In genomic region chr12:87428701-87429277, GRCh38 we compare ENCODE assay signal across 17 cellular contexts.
A peak's percentile ranks its signal among the peaks of the same experiment; 100 is the strongest.
DNase-seq lines count a peak whose midpoint lies in the region; ATAC-seq and TF ChIP-seq lines count a peak whose summit lies in the region.
"Had no signal": no experiment of that assay in that cellular context is flagged by ENCODE, and none has a peak within 500 bp of the region (broad histone marks: within the 10 kb centered on the region; RNA-seq: fewer than 3 reads in every experiment).

No MANE protein-coding gene starts in this region.

- H3K14ac ChIP-seq in IMR-90 (replicated peaks; ENCODE audit: low read depth, low read length): no peak overlapping the region

- H3K4me2 ChIP-seq in IMR-90 (ENCODE audit: low read depth, low read length) (no peak overlapping the region), smooth muscle cell (no peak overlapping the region)
- H3K4me2 ChIP-seq: BLaER1 treated with 17β-estradiol and CSF1 and Interleukin-3, amounts not matched to agents 10 nM and 100 nM had no signal

- no peak overlapping the region for H3K9ac ChIP-seq in IMR-90 (ENCODE audit: low read depth, low read length)
- no peak overlapping the region for H3K9ac ChIP-seq in smooth muscle cell (ENCODE audit: low read depth)
- H3K9ac ChIP-seq: BLaER1 treated with 17β-estradiol and CSF1 and Interleukin-3, amounts not matched to agents 10 nM and 100 nM had no signal

- H3K36me3 ChIP-seq in IMR-90 (ENCODE audit: control insufficient read depth, insufficient read depth, low read length): no peaks in the 10 kb centered on the region
- H3K36me3 ChIP-seq in smooth muscle cell (ENCODE audit: low read depth): no peaks in the 10 kb centered on the region
- H3K36me3 ChIP-seq: BLaER1 treated with 17β-estradiol and CSF1 and Interleukin-3, amounts not matched to agents 10 nM and 100 nM; right lobe of liver; uterus had no signal

- dilution Hi-C loops in IMR-90 (cut with HindIII; ENCODE audit: low sequenced_read_pairs, unreplicated experiment): no loop called here

- H3K79me2 ChIP-seq in smooth muscle cell (ENCODE audit: low read depth): no peaks in the 10 kb centered on the region

- no peak overlapping the region for H3K4me3 ChIP-seq in IMR-90 (ENCODE audit: insufficient read depth, low read depth, low read length)
- H3K4me3 ChIP-seq in astrocyte of the spinal cord (ENCODE audit: low read depth, low read length): no peak overlapping the region
- no peak overlapping the region for H3K4me3 ChIP-seq in fibroblast of villous mesenchyme (ENCODE audit: low read depth, low read length)
- no peak overlapping the region for H3K4me3 ChIP-seq in smooth muscle cell
- H3K4me3 ChIP-seq: BLaER1 treated with 17β-estradiol and CSF1 and Interleukin-3, amounts not matched to agents 10 nM and 100 nM; right lobe of liver; uterus had no signal

- H3K4me3 Mint-ChIP-seq in activated naive CD8-positive, alpha-beta T cell treated with anti-CD3 and anti-CD28 coated beads for 36 hours: no peak overlapping the region
- H3K4me3 Mint-ChIP-seq: activated CD4-positive, alpha-beta T cell treated with anti-CD3 and anti-CD28 coated beads for 36 hours; natural killer cell; T-helper 1 cell treated with Interleukin-12 subunit alpha and Interleukin-12 subunit beta and Interleukin-4 antibody, amounts not matched to agents 30 μg/mL and 1 μg/mL, for 36 hours had no signal

- no peak overlapping the region for H2AK5ac ChIP-seq in IMR-90 (ENCODE audit: low read depth, low read length)

- no peak for TF ChIP-seq RAD21 in IMR-90 (IDR thresholded peaks at IDR 0.05; ENCODE audit: low read length)

- intact Hi-C loops in IMR-90 (cut with micrococcal nuclease): no loop called here

- DNase-seq in IMR-90 (peak; percentile 68), astrocyte of the spinal cord (ENCODE audit: low read depth, low spot score) (peak; percentile 66), fibroblast of villous mesenchyme (ENCODE audit: low read depth) (peak; percentile 18), smooth muscle cell (lab: John Stamatoyannopoulos, UW; ENCODE audit: unreplicated experiment) (no peak), NCI-H128 (lab: John Stamatoyannopoulos, UW; ENCODE audit: unreplicated experiment) (no peak)
- no peak for DNase-seq in activated CD8-positive, alpha-beta memory T cell treated with anti-CD3 and anti-CD28 coated beads for 24 hours
- no peak for DNase-seq in activated naive CD8-positive, alpha-beta T cell treated with anti-CD3 and anti-CD28 coated beads for 36 hours
- DNase-seq: activated CD4-positive, alpha-beta T cell treated with anti-CD3 and anti-CD28 coated beads for 36 hours; natural killer cell; NCI-H1105; NCI-H510A; right lobe of liver; stimulated activated CD4-positive, alpha-beta T cell treated with anti-CD3 and anti-CD28 coated beads, Interleukin-4, amount 100 ng/mL, for 24 hours; uterus had no signal

- CTCF ChIA-PET in IMR-90 (lab: Yijun Ruan, JAX): no interaction called here

- H3K9me1 ChIP-seq in IMR-90 (ENCODE audit: insufficient read depth, low read length): no peaks in the 10 kb centered on the region

- no peak overlapping the region for H3K27ac Mint-ChIP-seq in activated naive CD8-positive, alpha-beta T cell treated with anti-CD3 and anti-CD28 coated beads for 36 hours
- H3K27ac Mint-ChIP-seq: activated CD4-positive, alpha-beta T cell treated with anti-CD3 and anti-CD28 coated beads for 36 hours; natural killer cell; T-helper 1 cell treated with Interleukin-12 subunit alpha and Interleukin-12 subunit beta and Interleukin-4 antibody, amounts not matched to agents 30 μg/mL and 1 μg/mL, for 36 hours had no signal

- no peak overlapping the region for H2AK9ac ChIP-seq in IMR-90 (replicated peaks; ENCODE audit: low read depth, low read length, poor library complexity)

- no peak overlapping the region for H3K4ac ChIP-seq in IMR-90 (ENCODE audit: low read depth, low read length)

- no peak for TF ChIP-seq POLR2A in IMR-90 (IDR thresholded peaks at IDR 0.05; ENCODE audit: low read depth, low read length)

- no TSS peak for BruUV-seq in IMR-90 (replicated peaks; lab: Mats Ljungman, UMichigan)

- no peak overlapping the region for H4K5ac ChIP-seq in IMR-90 (ENCODE audit: low read depth, low read length)

- H3K9me3 ChIP-seq in IMR-90 (ENCODE audit: control insufficient read depth, insufficient read depth, low read length): peaks cover 3% of the 10 kb centered on the region
- no peaks in the 10 kb centered on the region for H3K9me3 ChIP-seq in smooth muscle cell (replicated peaks; ENCODE audit: low read depth)
- H3K9me3 ChIP-seq: uterus had no signal

- H3K56ac ChIP-seq in IMR-90 (ENCODE audit: extremely low read depth, insufficient read depth, low read length): no peak overlapping the region

- H4K20me1 ChIP-seq in IMR-90 (ENCODE audit: insufficient read depth, low read length) (no peaks in the 10 kb centered on the region), smooth muscle cell (ENCODE audit: low read depth) (no peaks in the 10 kb centered on the region)
- H4K20me1 ChIP-seq: BLaER1 treated with 17β-estradiol and CSF1 and Interleukin-3, amounts not matched to agents 10 nM and 100 nM had no signal

- ATAC-seq in IMR-90 (ENCODE audit: low read depth): peak; percentile 70
- ATAC-seq in GM18517 (IDR thresholded peaks at IDR 0.05; ENCODE audit: unreplicated experiment): no peak
- ATAC-seq: activated CD4-positive, alpha-beta T cell treated with anti-CD3 and anti-CD28 coated beads for 36 hours; natural killer cell; right lobe of liver had no signal

- no peak overlapping the region for H2BK5ac ChIP-seq in IMR-90 (ENCODE audit: low read depth, low read length, poor library complexity, severe bottlenecking)

- H4K91ac ChIP-seq in IMR-90 (ENCODE audit: insufficient read depth, low read depth, low read length): no peak overlapping the region

- no peaks in the 10 kb centered on the region for H3F3A ChIP-seq in smooth muscle cell (ENCODE audit: low read depth)

- H3K36me3 Mint-ChIP-seq in activated naive CD8-positive, alpha-beta T cell treated with anti-CD3 and anti-CD28 coated beads for 36 hours: no peaks in the 10 kb centered on the region

- in situ Hi-C loops in IMR-90 (cut with MboI; ENCODE audit: low sequenced_read_pairs) (no loop called here), astrocyte of the spinal cord (cut with HindIII; ENCODE audit: low sequenced_read_pairs) (no loop called here)

- no CpG with 5 or more reads among the region's 1 CpG for WGBS in IMR-90 (ENCODE audit: extremely low coverage in 2 of 2, insufficient read length in 1 of 2), 2 experiments
- WGBS in smooth muscle cell (ENCODE audit: low lambda C conversion rate): 81% methylated on average over 1 of the region's 1 CpG

- no peak overlapping the region for H2BK15ac ChIP-seq in IMR-90 (ENCODE audit: low read depth, low read length)

- H3K79me1 ChIP-seq in IMR-90 (ENCODE audit: low read depth in 1 of 2, low read length in 2 of 2): no peaks in the 10 kb centered on the region

- H2AFZ ChIP-seq in IMR-90 (replicated peaks; ENCODE audit: low read length, poor library complexity) (no peak overlapping the region), smooth muscle cell (ENCODE audit: low read depth) (no peak overlapping the region)

- H2BK120ac ChIP-seq in IMR-90 (ENCODE audit: low read depth, low read length): no peak overlapping the region

- H3K27ac ChIP-seq in IMR-90 (ENCODE audit: insufficient read depth, low read length): no peak overlapping the region
- H3K27ac ChIP-seq in smooth muscle cell (ENCODE audit: low read depth): peak overlapping the region; percentile 66
- H3K27ac ChIP-seq: BLaER1 treated with 17β-estradiol and CSF1 and Interleukin-3, amounts not matched to agents 10 nM and 100 nM; right lobe of liver; uterus had no signal

- POLR2A ChIA-PET in IMR-90 (lab: Charles Lee; ENCODE audit: unreplicated experiment): no interaction called here

- H3K4me1 ChIP-seq in IMR-90 (ENCODE audit: control insufficient read depth, insufficient read depth, low read length) (no peaks in the 10 kb centered on the region), smooth muscle cell (ENCODE audit: low read depth) (no peaks in the 10 kb centered on the region)
- H3K4me1 ChIP-seq: BLaER1 treated with 17β-estradiol and CSF1 and Interleukin-3, amounts not matched to agents 10 nM and 100 nM; right lobe of liver; uterus had no signal

- H3K4me1 Mint-ChIP-seq in activated naive CD8-positive, alpha-beta T cell treated with anti-CD3 and anti-CD28 coated beads for 36 hours: no peaks in the 10 kb centered on the region
- H3K4me1 Mint-ChIP-seq: activated CD4-positive, alpha-beta T cell treated with anti-CD3 and anti-CD28 coated beads for 36 hours; natural killer cell had no signal

- H4K8ac ChIP-seq in IMR-90 (ENCODE audit: low read depth in 2 of 2, low read length in 2 of 2): no peak overlapping the region

- no peaks in the 10 kb centered on the region for H3K27me3 ChIP-seq in IMR-90 (ENCODE audit: control insufficient read depth, insufficient read depth, low read length)
- H3K27me3 ChIP-seq in smooth muscle cell (ENCODE audit: low read depth): no peaks in the 10 kb centered on the region
- H3K27me3 ChIP-seq: BLaER1 treated with 17β-estradiol and CSF1 and Interleukin-3, amounts not matched to agents 10 nM and 100 nM; right lobe of liver; uterus had no signal

- H3K23ac ChIP-seq in IMR-90 (ENCODE audit: low read depth, low read length): no peak overlapping the region

- H3K27me3 Mint-ChIP-seq in activated naive CD8-positive, alpha-beta T cell treated with anti-CD3 and anti-CD28 coated beads for 36 hours: no peaks in the 10 kb centered on the region
- H3K27me3 Mint-ChIP-seq: activated CD4-positive, alpha-beta T cell treated with anti-CD3 and anti-CD28 coated beads for 36 hours had no signal

- TF ChIP-seq CTCF in IMR-90 (conservative IDR thresholded peaks at IDR 0.05; ENCODE audit: low read depth, low read length) (no peak), astrocyte of the spinal cord (IDR thresholded peaks at IDR 0.05; ENCODE audit: low read depth, low read length) (no peak), fibroblast of villous mesenchyme (IDR thresholded peaks at IDR 0.05; ENCODE audit: insufficient read depth, low read depth, low read length) (no peak), smooth muscle cell (IDR thresholded peaks at IDR 0.05; ENCODE audit: borderline replicate concordance, insufficient read depth, poor library complexity, severe bottlenecking) (no peak)

- H3K18ac ChIP-seq in IMR-90 (ENCODE audit: low read depth, low read length): no peak overlapping the region

- H3K9me3 Mint-ChIP-seq in activated naive CD8-positive, alpha-beta T cell treated with anti-CD3 and anti-CD28 coated beads for 36 hours: peaks cover 8% of the 10 kb centered on the region

- no peak overlapping the region for H2BK20ac ChIP-seq in IMR-90 (ENCODE audit: low read depth, low read length)

TF ChIP-seq in IMR-90, 13 proteins besides CTCF, POLR2A, EP300 and RAD21 (continues in another document):
- TF ChIP-seq BHLHE40 (IDR thresholded peaks at IDR 0.05; ENCODE audit: low read depth, low read length): no peak
- TF ChIP-seq USF2 (IDR thresholded peaks at IDR 0.05; ENCODE audit: low read depth, low read length): no peak

Comparison
In these comparisons a context has a peak if more than half of its experiments do, and no peak if none do; other contexts are left out.
1. DNase-seq: peak in IMR-90 (single experiment), astrocyte of the spinal cord (single experiment) and fibroblast of villous mesenchyme (single experiment); none in smooth muscle cell (single experiment), activated CD8-positive, alpha-beta memory T cell treated with anti-CD3 and anti-CD28 coated beads for 24 hours (single experiment), NCI-H128 (single experiment) and activated naive CD8-positive, alpha-beta T cell treated with anti-CD3 and anti-CD28 coated beads for 36 hours (single experiment).